Comparison of ENCODE assay signal across 8 cellular contexts in genomic region chr19:4815426-4816387, GRCh38.
DNase-seq lines count a peak whose midpoint lies in the region; ATAC-seq and TF ChIP-seq lines count a peak whose summit lies in the region.

No MANE protein-coding gene starts in this region.

- peak overlapping the region; percentile 50 for H3K27ac Mint-ChIP-seq in central memory CD8-positive, alpha-beta T cell (ENCODE audit: low read depth)

- DNase-seq in AG10803 (ENCODE audit: low read depth) (peak; percentile 91), HFF-Myc (ENCODE audit: extremely low read depth, low read depth) (peak; percentile 90), NCI-H446 treated with DMSO at 0.1 percent for 48 hours (lab: John Stamatoyannopoulos, UW) (peak; percentile 91), islet precursor cell (peak; percentile 89)
- DNase-seq in central memory CD8-positive, alpha-beta T cell (ENCODE audit: low spot score in 2 of 2): peak; percentile 52 to 55
- DNase-seq in stimulated activated CD4-positive, alpha-beta T cell treated with anti-CD3 and anti-CD28 coated beads, Interleukin-12 subunit alpha, Interleukin-12 subunit beta, amount 100 ng/mL, for 4 hours: peak; percentile 72

- H3K4me3 Mint-ChIP-seq in central memory CD8-positive, alpha-beta T cell: peak overlapping the region; percentile 68

- TF ChIP-seq CTCF in AG10803 (conservative IDR thresholded peaks at IDR 0.05; ENCODE audit: low read length): no peak
- TF ChIP-seq CTCF in HFF-Myc (IDR thresholded peaks at IDR 0.05; ENCODE audit: low read depth, low read length, missing control alignments): no peak

- peaks cover 19% of the 10 kb centered on the region for H3K4me1 Mint-ChIP-seq in central memory CD8-positive, alpha-beta T cell

- H3K36me3 Mint-ChIP-seq in central memory CD8-positive, alpha-beta T cell (ENCODE audit: insufficient read depth): peaks cover 12% of the 10 kb centered on the region

- ATAC-seq in activated CD4-positive, CD25-positive, alpha-beta regulatory T cell treated with anti-CD3 and anti-CD28 coated beads, Interleukin-2, amount 50 U/mL, for 24 hours: peak; percentile 86 to 88
- peak; percentile 86 for ATAC-seq in central memory CD8-positive, alpha-beta T cell (replicated peaks; ENCODE audit: extremely low read depth, poor library complexity, severe bottlenecking)
- no peak for ATAC-seq in GM21786 (IDR thresholded peaks at IDR 0.05; ENCODE audit: unreplicated experiment)

- H3K9me3 Mint-ChIP-seq in central memory CD8-positive, alpha-beta T cell: no peaks in the 10 kb centered on the region

- H3K27me3 Mint-ChIP-seq in central memory CD8-positive, alpha-beta T cell: no peaks in the 10 kb centered on the region

- no peak overlapping the region for H3K4me3 ChIP-seq in AG10803 (ENCODE audit: low read length)
- no peak overlapping the region for H3K4me3 ChIP-seq in HFF-Myc (replicated peaks; ENCODE audit: low read depth, low read length)
